ENCODE assay signal across 26 cellular contexts in the genomic region with DNA sequence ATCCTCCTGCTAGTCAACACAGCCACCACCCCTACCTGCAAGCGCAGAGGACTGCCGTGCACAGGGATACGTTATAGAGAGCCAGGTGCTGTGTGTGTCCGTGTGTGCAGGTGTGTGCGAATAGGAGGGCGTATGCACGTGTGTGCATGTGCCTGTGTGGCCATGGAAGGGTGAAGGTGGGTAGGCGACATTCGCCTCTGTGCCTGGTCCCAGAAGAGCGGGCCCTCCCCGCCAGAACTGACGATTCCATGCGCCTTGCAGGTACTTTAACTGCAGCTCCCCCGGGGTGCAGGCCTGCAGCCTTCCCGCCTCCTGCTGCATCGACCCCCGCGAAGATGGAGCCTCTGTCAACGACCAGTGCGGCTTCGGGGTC. TPM values are rescaled to one million over a fixed set of nuclear protein-coding genes. Genes with fewer than 3 reads are reported as not detected.
A peak's percentile ranks its signal among the peaks of the same experiment; 100 is the strongest.
DNase-seq lines count a peak whose midpoint lies in the region; ATAC-seq and TF ChIP-seq lines count a peak whose summit lies in the region.
"Had no signal": no experiment of that assay in that cellular context is flagged by ENCODE, and none has a peak within 500 bp of the region (broad histone marks: within the 10 kb centered on the region; RNA-seq: fewer than 3 reads in every experiment).

No MANE protein-coding gene starts in this region.

- peaks cover 0 to 1% of the 10 kb centered on the region in 2 experiments; a peak in 1 of 4 replicates for H3K79me1 ChIP-seq in IMR-90 (ENCODE audit: low read depth in 1 of 2, low read length in 2 of 2)

- no peak overlapping the region for H4K91ac ChIP-seq in IMR-90 (ENCODE audit: insufficient read depth, low read depth, low read length)

- H2BK20ac ChIP-seq in IMR-90 (ENCODE audit: low read depth, low read length), result no peak overlapping the region

- H3K36me3 ChIP-seq in IMR-90 (ENCODE audit: control insufficient read depth, insufficient read depth, low read length) (0 out of 2 replicates have a peak, but pooled peaks cover 2% of the 10 kb centered on the region), endodermal cell (ENCODE audit: control insufficient read depth, insufficient read depth, low read length) (no peaks in the 10 kb centered on the region), ovary (no peaks in the 10 kb centered on the region)
- H3K36me3 ChIP-seq: BLaER1 had no signal

- no peak for ATAC-seq in IMR-90 (ENCODE audit: low read depth)
- ATAC-seq: activated naive CD8-positive, alpha-beta T cell treated with anti-CD3 and anti-CD28 coated beads, Interleukin-2, amount 50 U/mL, for 24 hours; Panc1 had no signal

- peaks cover 19% of the 10 kb centered on the region for H3K27me3 ChIP-seq in IMR-90 (ENCODE audit: control insufficient read depth, insufficient read depth, low read length)
- peaks cover 27% of the 10 kb centered on the region for H3K27me3 ChIP-seq in endodermal cell (ENCODE audit: control insufficient read depth, insufficient read depth, low read length, poor library complexity, severe bottlenecking)
- H3K27me3 ChIP-seq in ovary, result peaks cover 14% of the 10 kb centered on the region
- H3K27me3 ChIP-seq: BLaER1 had no signal

- no peak overlapping the region for H2BK120ac ChIP-seq in IMR-90 (ENCODE audit: low read depth, low read length)

- H3K27me3 Mint-ChIP-seq in endodermal cell (ENCODE audit: insufficient read depth), result peaks cover 26% of the 10 kb centered on the region
- no peaks in the 10 kb centered on the region for H3K27me3 Mint-ChIP-seq in neural crest cell (ENCODE audit: low read depth)

- no peak overlapping the region for H4K5ac ChIP-seq in IMR-90 (ENCODE audit: low read depth, low read length)

- TF ChIP-seq CTCF in GM20000 (IDR thresholded peaks at IDR 0.05; ENCODE audit: extremely low read depth, missing control alignments) (no peak), IMR-90 (conservative IDR thresholded peaks at IDR 0.05; ENCODE audit: low read depth, low read length) (no peak), endodermal cell (conservative IDR thresholded peaks at IDR 0.05) (no peak), neural crest cell (conservative IDR thresholded peaks at IDR 0.05) (no peak), ovary (IDR thresholded peaks at IDR 0.05) (no peak)

- POLR2A ChIA-PET in IMR-90 (lab: Charles Lee; ENCODE audit: unreplicated experiment), result no interaction called here

- H2AK9ac ChIP-seq in IMR-90 (replicated peaks; ENCODE audit: low read depth, low read length, poor library complexity), result no peak overlapping the region

- no TSS peak for BruUV-seq in IMR-90 (replicated peaks; lab: Mats Ljungman, UMichigan)

- dilution Hi-C loops in IMR-90 (cut with HindIII; ENCODE audit: low sequenced_read_pairs, unreplicated experiment), result no loop called here

- H3K27ac Mint-ChIP-seq in endodermal cell (no peak overlapping the region), neural crest cell (ENCODE audit: unreplicated experiment) (no peak overlapping the region)
- H3K27ac Mint-ChIP-seq: activated naive CD8-positive, alpha-beta T cell treated with anti-CD3 and anti-CD28 coated beads, Interleukin-2, amount 50 U/mL, for 24 hours; activated T-cell treated with anti-CD3 and anti-CD28 coated beads, Interleukin-2, amount 50 U/mL, for 24 hours; T-helper 2 cell treated with Interferon-gamma antibody and Interleukin-4, amounts not matched to agents 5 μg/mL and 100 μg/mL, for 36 hours had no signal

- no peak overlapping the region for H3K14ac ChIP-seq in IMR-90 (replicated peaks; ENCODE audit: low read depth, low read length)

- H3K9me1 ChIP-seq in IMR-90 (ENCODE audit: insufficient read depth, low read length), result peaks cover 12% of the 10 kb centered on the region

- H4K8ac ChIP-seq in IMR-90 (ENCODE audit: low read depth in 2 of 2, low read length in 2 of 2), result no peak overlapping the region

- H3K9me3 Mint-ChIP-seq in endodermal cell (peaks cover 11% of the 10 kb centered on the region), neural crest cell (no peaks in the 10 kb centered on the region)
- H3K9me3 Mint-ChIP-seq: activated naive CD8-positive, alpha-beta T cell treated with anti-CD3 and anti-CD28 coated beads, Interleukin-2, amount 50 U/mL, for 24 hours; activated T-cell treated with anti-CD3 and anti-CD28 coated beads, Interleukin-2, amount 50 U/mL, for 24 hours; T-helper 2 cell treated with Interferon-gamma antibody and Interleukin-4, amounts not matched to agents 5 μg/mL and 100 μg/mL, for 36 hours had no signal

- no peak overlapping the region for H3K4me2 ChIP-seq in IMR-90 (ENCODE audit: low read depth, low read length)
- H3K4me2 ChIP-seq: BLaER1 had no signal

- CTCF ChIA-PET in IMR-90 (lab: Yijun Ruan, JAX), result no interaction called here

- no peak overlapping the region for H3K23ac ChIP-seq in IMR-90 (ENCODE audit: low read depth, low read length)

- TF ChIP-seq POLR2A in IMR-90 (IDR thresholded peaks at IDR 0.05; ENCODE audit: low read depth, low read length) (no peak), ovary (IDR thresholded peaks at IDR 0.05) (no peak)

- H3K27ac ChIP-seq in IMR-90 (ENCODE audit: insufficient read depth, low read length) (no peak overlapping the region), endodermal cell (ENCODE audit: low read depth, low read length) (no peak overlapping the region), ovary (no peak overlapping the region)
- H3K27ac ChIP-seq: BLaER1, epithelial cell of prostate, stomach, tibial artery had no signal

- peaks cover 8% of the 10 kb centered on the region; the same call in 1 of the 2 replicates for H3K9me3 ChIP-seq in IMR-90 (ENCODE audit: control insufficient read depth, insufficient read depth, low read length)
- H3K9me3 ChIP-seq in endodermal cell (ENCODE audit: control insufficient read depth, low read length), result peaks cover 6% of the 10 kb centered on the region
- peaks cover 0 to 10% of the 10 kb centered on the region in 2 donors for H3K9me3 ChIP-seq in ovary
- H3K9me3 ChIP-seq: tibial artery had no signal

- no peak overlapping the region for H3K56ac ChIP-seq in IMR-90 (ENCODE audit: extremely low read depth, insufficient read depth, low read length)

- TF ChIP-seq RAD21 in IMR-90 (IDR thresholded peaks at IDR 0.05; ENCODE audit: low read length), result no peak

- no peak overlapping the region for H3K9ac ChIP-seq in IMR-90 (ENCODE audit: low read depth, low read length)
- H3K9ac ChIP-seq in endodermal cell (ENCODE audit: extremely low read depth, low read length, poor library complexity, severe bottlenecking), result no peak overlapping the region
- H3K9ac ChIP-seq: BLaER1 had no signal

- intact Hi-C loops in IMR-90 (cut with micrococcal nuclease), result no loop called here
- intact Hi-C loops in ovary (cut with DNase I), result no loop called here

- H3K4ac ChIP-seq in IMR-90 (ENCODE audit: low read depth, low read length), result no peak overlapping the region

- H3K4me1 ChIP-seq in IMR-90 (ENCODE audit: control insufficient read depth, insufficient read depth, low read length) (peaks cover 6% of the 10 kb centered on the region), endodermal cell (ENCODE audit: control insufficient read depth, insufficient read depth, low read length) (no peaks in the 10 kb centered on the region), ovary (ENCODE audit: insufficient read depth) (no peaks in the 10 kb centered on the region)

- peaks cover 4% of the 10 kb centered on the region for H3K4me1 Mint-ChIP-seq in endodermal cell
- peaks cover 3% of the 10 kb centered on the region for H3K4me1 Mint-ChIP-seq in neural crest cell

- no peak overlapping the region for H2AK5ac ChIP-seq in IMR-90 (ENCODE audit: low read depth, low read length)

- no peak overlapping the region for H2BK15ac ChIP-seq in IMR-90 (ENCODE audit: low read depth, low read length)

- H3K36me3 Mint-ChIP-seq in endodermal cell (ENCODE audit: low read depth) (no peaks in the 10 kb centered on the region), neural crest cell (ENCODE audit: low read depth) (no peaks in the 10 kb centered on the region)

- no peak overlapping the region for H3K18ac ChIP-seq in IMR-90 (ENCODE audit: low read depth, low read length)

- 4% methylated on average over 12 of the region's 21 CpGs; no CpG with 5 or more reads in 1 of the 2 experiments for WGBS in IMR-90 (ENCODE audit: extremely low coverage in 2 of 2, insufficient read length in 1 of 2), 2 experiments
- 43 to 44% methylated on average over 18 to 21 of the region's 21 CpGs for WGBS in endodermal cell (ENCODE audit: insufficient coverage in 1 of 2, insufficient read length in 1 of 2), 2 experiments
- WGBS in ovary, 3 donors, result 18 to 28% (median 25%) methylated on average over 19 to 21 of the region's 21 CpGs

- no peak for TF ChIP-seq EP300 in ovary (IDR thresholded peaks at IDR 0.05)

- DNase-seq in GM20000 (ENCODE audit: low spot score) (peak; percentile 10), IMR-90 (no peak), endodermal cell (no peak), neural crest cell (ENCODE audit: low read depth, low spot score) (no peak), GOT3 (lab: John Stamatoyannopoulos, UW) (no peak), ovary (no peak)
- DNase-seq in activated CD8-positive, alpha-beta memory T cell treated with anti-CD3 and anti-CD28 coated beads for 24 hours, result no peak
- DNase-seq: ACHN; activated CD4-positive, alpha-beta T cell treated with anti-CD3 and anti-CD28 coated beads for 4 hours; activated gamma-delta T cell treated with Interleukin-2 at 50 U/mL for 16 hours; activated naive CD8-positive, alpha-beta T cell treated with anti-CD3 and anti-CD28 coated beads, Interleukin-2, amount 50 U/mL, for 24 hours; activated T-cell treated with anti-CD3 and anti-CD28 coated beads, Interleukin-2, amount 50 U/mL, for 24 hours; central memory CD4-positive, alpha-beta T cell; DMS153; NCI-H1694 treated with DMSO at 0.1 percent for 48 hours; NCI-H526 treated with DMSO at 0.1 percent for 48 hours; nucleus accumbens; SHP77; stimulated activated CD8-positive, alpha-beta memory T cell treated with anti-CD3 and anti-CD28 coated beads, Interleukin-4, amount 100 ng/mL, for 48 hours; stomach; tibial artery had no signal

- in situ Hi-C loops in IMR-90 (cut with MboI; ENCODE audit: low sequenced_read_pairs), result no loop called here

- H3K4me3 ChIP-seq in IMR-90 (ENCODE audit: insufficient read depth, low read depth, low read length) (no peak overlapping the region), endodermal cell (ENCODE audit: low read length) (peak overlapping the region; percentile 35), ovary (no peak overlapping the region)
- H3K4me3 ChIP-seq: BLaER1, stomach, tibial artery had no signal

- H3K4me3 Mint-ChIP-seq in endodermal cell, result peak overlapping the region; percentile 26
- peak overlapping the region; percentile 12 for H3K4me3 Mint-ChIP-seq in neural crest cell
- H3K4me3 Mint-ChIP-seq: activated naive CD8-positive, alpha-beta T cell treated with anti-CD3 and anti-CD28 coated beads, Interleukin-2, amount 50 U/mL, for 24 hours; activated T-cell treated with anti-CD3 and anti-CD28 coated beads, Interleukin-2, amount 50 U/mL, for 24 hours; T-helper 2 cell treated with Interferon-gamma antibody and Interleukin-4, amounts not matched to agents 5 μg/mL and 100 μg/mL, for 36 hours had no signal

- no peak overlapping the region for H2BK5ac ChIP-seq in IMR-90 (ENCODE audit: low read depth, low read length, poor library complexity, severe bottlenecking)

- H2AFZ ChIP-seq in IMR-90 (replicated peaks; ENCODE audit: low read length, poor library complexity), result peak overlapping the region; percentile 13

- H4K20me1 ChIP-seq in IMR-90 (ENCODE audit: insufficient read depth, low read length), result peaks cover 3% of the 10 kb centered on the region; the same call in 1 of the 2 replicates
- H4K20me1 ChIP-seq: BLaER1 had no signal

RNA-seq across cellular contexts. Expression of a gene that starts 8.7 kb away (rescaled TPM):
- total RNA-seq in IMR-90 (2012; rRNA removed), result not detected in 2 replicates
- 1.3 and 2.7 TPM in 2 replicates for polyA plus RNA-seq in IMR-90 (2012; rRNA removed)
- polyA plus RNA-seq in IMR-90 (2012; cell fraction: cytosol; rRNA removed), result 1.0 and 1.4 TPM in 2 replicates
- polyA plus RNA-seq in IMR-90 (2012; cell fraction: nucleus; rRNA removed; ENCODE audit: low replicate concordance), result 0.63 and 0.65 TPM in 2 replicates
- total RNA-seq in endodermal cell, result 1 to 10 TPM; 3.2 to 4.3 TPM
- polyA plus RNA-seq in endodermal cell (2013, experiment 1 of 2), result 1.6 TPM
- 0.95 TPM for polyA plus RNA-seq in endodermal cell (2013, experiment 2 of 2)
- total RNA-seq in neural crest cell, result 0.45 and 0.79 TPM in 2 replicates
- total RNA-seq in ovary, result under 1 TPM in 1 of 7 donors, not detected in 6; 0.22 TPM
- 1 to 10 TPM in 1 of 2 donors, under 1 TPM in 1; 0.39 to 1.3 TPM for polyA plus RNA-seq in ovary
- total RNA-seq: LHCN-M2 had no signal

RNA-seq across cellular contexts. Expression of a gene that starts 10.6 kb away (rescaled TPM):
- total RNA-seq in IMR-90 (2012; rRNA removed) (1.1 and 1.4 TPM in 2 replicates), endodermal cell (1 to 10 TPM; 1.3 to 1.8 TPM), neural crest cell (1.5 and 1.6 TPM in 2 replicates), ovary (1 to 10 TPM in 4 of 7 donors, under 1 TPM in 3; 0.73 to 3.3 (median 1.2) TPM)
- polyA plus RNA-seq in IMR-90 (2012; rRNA removed) (4.5 and 5.3 TPM in 2 replicates), ovary (1 to 10 TPM in 1 of 2 donors, under 1 TPM in 1; 0.68 to 1.5 TPM)
- 4.5 and 6.5 TPM in 2 replicates for polyA plus RNA-seq in IMR-90 (2012; cell fraction: cytosol; rRNA removed)
- polyA plus RNA-seq in IMR-90 (2012; cell fraction: nucleus; rRNA removed; ENCODE audit: low replicate concordance), result 4.2 and 13.3 TPM in 2 replicates
- 1.8 TPM for polyA plus RNA-seq in endodermal cell (2013, experiment 1 of 2)
- polyA plus RNA-seq in endodermal cell (2013, experiment 2 of 2), result 1.5 TPM
- total RNA-seq: stomach had no signal

RNA-seq across cellular contexts. Expression of a gene that starts 10.7 kb away (rescaled TPM):
- total RNA-seq in IMR-90 (2012; rRNA removed) (66.1 and 70.4 TPM in 2 replicates), endodermal cell (100 to 1,000 TPM; 113 to 118 TPM), neural crest cell (89.8 and 97.7 TPM in 2 replicates), ovary (10 to 100 TPM; 24.4 to 76.0 (median 56.3) TPM)
- polyA plus RNA-seq in IMR-90 (2012; rRNA removed) (74.9 and 78.3 TPM in 2 replicates), ovary (10 to 100 TPM; 25.4 to 84.8 TPM)
- polyA plus RNA-seq in IMR-90 (2012; cell fraction: cytosol; rRNA removed), result 62.7 and 65.1 TPM in 2 replicates
- 101 and 121 TPM in 2 replicates for polyA plus RNA-seq in IMR-90 (2012; cell fraction: nucleus; rRNA removed; ENCODE audit: low replicate concordance)
- polyA plus RNA-seq in endodermal cell (2013, experiment 1 of 2), result 54.9 TPM
- 52.0 TPM for polyA plus RNA-seq in endodermal cell (2013, experiment 2 of 2)

RNA-seq across cellular contexts. Expression of a gene that starts 18.8 kb away (rescaled TPM):
- 9.9 and 10.3 TPM in 2 replicates for total RNA-seq in IMR-90 (2012; rRNA removed)
- 22.3 and 26.4 TPM in 2 replicates for polyA plus RNA-seq in IMR-90 (2012; rRNA removed)
- 25.7 and 46.6 TPM in 2 replicates for polyA plus RNA-seq in IMR-90 (2012; cell fraction: cytosol; rRNA removed)
- 52.8 and 86.9 TPM in 2 replicates for polyA plus RNA-seq in IMR-90 (2012; cell fraction: nucleus; rRNA removed; ENCODE audit: low replicate concordance)
- total RNA-seq in endodermal cell, result 10 to 100 TPM; 30.2 to 36.5 TPM
- 30.5 TPM for polyA plus RNA-seq in endodermal cell (2013, experiment 1 of 2)
- polyA plus RNA-seq in endodermal cell (2013, experiment 2 of 2), result 25.5 TPM
- 25.5 and 28.2 TPM in 2 replicates for total RNA-seq in neural crest cell
- total RNA-seq in ovary, result 10 to 100 TPM; 14.5 to 35.7 (median 20.9) TPM
- polyA plus RNA-seq in ovary, result 10 to 100 TPM in 1 of 2 donors, 1 to 10 TPM in 1; 1.7 to 32.8 TPM

RNA-seq across cellular contexts. Expression of a gene that starts 18.9 kb away (rescaled TPM):
- total RNA-seq in IMR-90 (2012; rRNA removed) (7.5 and 9.2 TPM in 2 replicates), endodermal cell (10 to 100 TPM; 35.8 to 44.2 TPM), neural crest cell (37.0 and 38.3 TPM in 2 replicates), ovary (10 to 100 TPM in 3 of 7 donors, 1 to 10 TPM in 4; 5.1 to 17.8 (median 9.4) TPM)
- polyA plus RNA-seq in IMR-90 (2012; rRNA removed) (18.4 and 23.2 TPM in 2 replicates), ovary (10 to 100 TPM in 1 of 2 donors, 1 to 10 TPM in 1; 6.9 to 10.4 TPM)
- 16.7 and 34.8 TPM in 2 replicates for polyA plus RNA-seq in IMR-90 (2012; cell fraction: cytosol; rRNA removed)
- polyA plus RNA-seq in IMR-90 (2012; cell fraction: nucleus; rRNA removed; ENCODE audit: low replicate concordance), result 12.3 and 18.2 TPM in 2 replicates
- 25.5 TPM for polyA plus RNA-seq in endodermal cell (2013, experiment 1 of 2)
- 22.0 TPM for polyA plus RNA-seq in endodermal cell (2013, experiment 2 of 2)
